Comparison of ENCODE assay signal across 2 cellular contexts in the genomic region with DNA sequence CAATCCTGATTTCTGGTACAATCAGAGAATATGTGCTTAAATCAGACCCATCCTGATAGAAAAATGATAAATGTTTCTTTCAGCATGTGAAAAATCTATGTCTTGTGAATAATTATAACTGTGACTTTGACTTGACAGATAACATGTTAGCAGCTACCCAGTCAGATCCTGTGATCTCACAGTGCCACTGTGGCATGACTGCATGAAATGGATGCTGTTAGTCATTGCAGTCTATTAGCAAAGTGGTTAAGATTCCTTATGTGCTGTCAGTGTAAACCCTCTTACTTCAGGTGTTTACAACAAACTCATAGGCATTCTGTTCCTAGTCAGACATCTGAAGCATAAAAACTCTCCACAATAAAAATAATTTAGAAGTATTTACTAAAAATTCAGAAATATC.
TF ChIP-seq lines count a peak whose summit lies in the region.

No MANE protein-coding gene starts in this region.

TF ChIP-seq in A549, 52 proteins besides CTCF, POLR2A, EP300 and RAD21 (continued from another document):
- TF ChIP-seq, protein P1, sequence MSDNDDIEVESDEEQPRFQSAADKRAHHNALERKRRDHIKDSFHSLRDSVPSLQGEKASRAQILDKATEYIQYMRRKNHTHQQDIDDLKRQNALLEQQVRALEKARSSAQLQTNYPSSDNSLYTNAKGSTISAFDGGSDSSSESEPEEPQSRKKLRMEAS (IDR thresholded peaks at IDR 0.05), result no peak
- TF ChIP-seq CEBPB (IDR thresholded peaks at IDR 0.05) (no peak), RFX5 (IDR thresholded peaks at IDR 0.05) (no peak), RCOR1 (IDR thresholded peaks at IDR 0.05; ENCODE audit: low read depth, low read length) (no peak), RARB (CRISPR knock-in tag; IDR thresholded peaks at IDR 0.05) (no peak), JUNB (IDR thresholded peaks at IDR 0.05) (no peak), EHMT2 (IDR thresholded peaks at IDR 0.05; ENCODE audit: low read depth) (no peak), E2F6 (IDR thresholded peaks at IDR 0.05; ENCODE audit: borderline replicate concordance, low read depth) (no peak), SREBF2 (IDR thresholded peaks at IDR 0.05) (no peak), ZFP36 (IDR thresholded peaks at IDR 0.05; ENCODE audit: borderline replicate concordance, partially characterized antibody) (no peak), SMC3 (IDR thresholded peaks at IDR 0.05) (no peak), ZSCAN20 (CRISPR knock-in tag; IDR thresholded peaks at IDR 0.05) (no peak), KDM5A (IDR thresholded peaks at IDR 0.05) (no peak), FOXS1 (CRISPR knock-in tag; IDR thresholded peaks at IDR 0.05) (no peak)

TF ChIP-seq in IMR-90, 13 proteins besides CTCF, POLR2A, EP300 and RAD21 (continued from another document):
- no peak for TF ChIP-seq MAFK (IDR thresholded peaks at IDR 0.05; ENCODE audit: low read depth, low read length)
- TF ChIP-seq CHD1 (IDR thresholded peaks at IDR 0.05; ENCODE audit: low read depth, low read length), result no peak
- TF ChIP-seq MXI1 (IDR thresholded peaks at IDR 0.05; ENCODE audit: borderline replicate concordance, low read depth, low read length), result no peak
- no peak for TF ChIP-seq MAZ (IDR thresholded peaks at IDR 0.05; ENCODE audit: borderline replicate concordance, low read depth, low read length)
- no peak for TF ChIP-seq RFX5 (IDR thresholded peaks at IDR 0.05; ENCODE audit: low read depth, low read length)
- TF ChIP-seq FOS (IDR thresholded peaks at IDR 0.05; ENCODE audit: low read depth, low read length), result peak; percentile 26; the same call in 1 of the 2 replicates
- TF ChIP-seq BHLHE40 (IDR thresholded peaks at IDR 0.05; ENCODE audit: low read depth, low read length), result no peak
- TF ChIP-seq SMC3 (IDR thresholded peaks at IDR 0.05; ENCODE audit: low read depth, low read length), result no peak
- TF ChIP-seq, protein P2, sequence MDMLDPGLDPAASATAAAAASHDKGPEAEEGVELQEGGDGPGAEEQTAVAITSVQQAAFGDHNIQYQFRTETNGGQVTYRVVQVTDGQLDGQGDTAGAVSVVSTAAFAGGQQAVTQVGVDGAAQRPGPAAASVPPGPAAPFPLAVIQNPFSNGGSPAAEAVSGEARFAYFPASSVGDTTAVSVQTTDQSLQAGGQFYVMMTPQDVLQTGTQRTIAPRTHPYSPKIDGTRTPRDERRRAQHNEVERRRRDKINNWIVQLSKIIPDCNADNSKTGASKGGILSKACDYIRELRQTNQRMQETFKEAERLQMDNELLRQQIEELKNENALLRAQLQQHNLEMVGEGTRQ (IDR thresholded peaks at IDR 0.05; ENCODE audit: low read depth, low read length), result no peak
- peak; percentile 54; the same call in 1 of the 2 replicates for TF ChIP-seq NFE2L2 (IDR thresholded peaks at IDR 0.05; ENCODE audit: low read depth, low read length)
- peak; percentile 8; the same call in 1 of the 2 replicates for TF ChIP-seq CEBPB (IDR thresholded peaks at IDR 0.05; ENCODE audit: low read depth, low read length)
